ENCODE assay signal across 19 cellular contexts in the genomic region with DNA sequence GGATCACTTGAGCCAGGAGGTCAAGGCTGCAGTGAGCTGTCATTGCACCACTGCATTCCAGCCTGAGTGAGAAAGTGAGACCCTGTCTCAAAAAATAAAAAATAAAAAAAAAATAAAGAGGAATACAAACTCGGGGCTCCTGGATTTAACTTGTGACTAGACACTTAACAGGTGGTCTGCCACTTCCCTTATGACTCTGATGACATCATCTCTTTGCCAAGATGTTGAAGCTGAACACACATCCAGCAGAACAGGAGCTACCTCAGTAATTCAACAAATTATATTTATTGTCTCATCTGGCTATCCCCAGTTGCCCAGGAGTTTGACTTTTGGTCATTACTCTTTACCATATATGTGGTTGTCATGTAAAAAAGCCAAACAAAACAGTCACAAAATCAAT.
"Had no signal": no experiment of that assay in that cellular context is flagged by ENCODE, and none has a peak within 500 bp of the region (broad histone marks: within the 10 kb centered on the region; RNA-seq: fewer than 3 reads in every experiment).

No MANE protein-coding gene starts in this region.

- H3K9me3 ChIP-seq: esophagus muscularis mucosa, gastroesophageal sphincter, heart right ventricle, left lung, lower lobe of right lung, mucosa of descending colon had no signal

- H3K27ac ChIP-seq: coronary artery, dorsolateral prefrontal cortex, esophagus muscularis mucosa, foreskin keratinocyte, gastroesophageal sphincter, heart right ventricle, left lung, lower lobe of right lung had no signal

- DNase-seq: dermis blood vessel endothelial cell; dorsolateral prefrontal cortex; effector CD4-positive, alpha-beta T cell; effector memory CD4-positive, alpha-beta T cell; foreskin keratinocyte; head of caudate nucleus; heart right ventricle; hippocampal formation; left cardiac atrium; left lung; left ventricle myocardium superior; lower lobe of right lung; mesenchymal stem cell; mucosa of descending colon; naive B cell; naive thymus-derived CD8-positive, alpha-beta T cell had no signal

- H3K36me3 ChIP-seq: esophagus muscularis mucosa, gastroesophageal sphincter, heart right ventricle, left lung, lower lobe of right lung had no signal

- H3K4me1 ChIP-seq: esophagus muscularis mucosa, foreskin keratinocyte, gastroesophageal sphincter, heart right ventricle, left lung, lower lobe of right lung had no signal

- ATAC-seq: foreskin keratinocyte; gastroesophageal sphincter; heart right ventricle; left cardiac atrium; left lung; left ventricle myocardium superior; lower lobe of right lung; mucosa of descending colon; naive thymus-derived CD8-positive, alpha-beta T cell had no signal

- H3K4me3 ChIP-seq: coronary artery, dorsolateral prefrontal cortex, esophagus muscularis mucosa, gastroesophageal sphincter, heart right ventricle, left lung, lower lobe of right lung, mucosa of descending colon had no signal
